ENCODE assay signal across 23 cellular contexts in genomic region chr1:220741825-220742224, GRCh38. TPM values are rescaled to one million over a fixed set of nuclear protein-coding genes. Genes with fewer than 3 reads are reported as not detected.
DNase-seq lines count a peak whose midpoint lies in the region; ATAC-seq, FAIRE-seq and TF ChIP-seq lines count a peak whose summit lies in the region.
"Had no signal": no experiment of that assay in that cellular context is flagged by ENCODE, and none has a peak within 500 bp of the region (broad histone marks: within the 10 kb centered on the region; RNA-seq: fewer than 3 reads in every experiment).

No MANE protein-coding gene starts in this region.

- no peak overlapping the region for H3K14ac ChIP-seq in neuronal stem cell (ENCODE audit: low read length)

- H3K4me2 ChIP-seq in HepG2 (ENCODE audit: low read depth, low read length) (no peak overlapping the region), neuronal stem cell (ENCODE audit: insufficient read depth, low read length, poor library complexity, severe bottlenecking) (no peak overlapping the region)
- H3K4me2 ChIP-seq: A549; BLaER1 treated with 17β-estradiol and CSF1 and Interleukin-3, amounts not matched to agents 10 nM and 100 nM had no signal

- CTCF ChIA-PET in HepG2 (lab: Yijun Ruan, JAX; ENCODE audit: low intra/inter-chr PET ratio, low total read pairs), result no interaction called here

- no peak overlapping the region for H2BK120ac ChIP-seq in neuronal stem cell (ENCODE audit: low read depth, low read length)

- H3K4me3 ChIP-seq in right lobe of liver, result no peak overlapping the region
- no peak overlapping the region for H3K4me3 ChIP-seq in HepG2 (replicated peaks in 1 of 3; ENCODE audit: insufficient read depth in 1 of 3, low read depth in 2 of 3, low read length in 3 of 3)
- H3K4me3 ChIP-seq in esophagus muscularis mucosa, result no peak overlapping the region
- H3K4me3 ChIP-seq in neuronal stem cell (ENCODE audit: low read length in 2 of 2), result no peak overlapping the region
- H3K4me3 ChIP-seq: A549; BLaER1 treated with 17β-estradiol and CSF1 and Interleukin-3, amounts not matched to agents 10 nM and 100 nM had no signal

- no peak overlapping the region for H4K91ac ChIP-seq in neuronal stem cell (ENCODE audit: low read depth, low read length, poor library complexity)

- H3K36me3 ChIP-seq in right lobe of liver, result no peaks in the 10 kb centered on the region
- no peaks in the 10 kb centered on the region for H3K36me3 ChIP-seq in HepG2 (replicated peaks in 1 of 2; ENCODE audit: control insufficient read depth in 1 of 2, insufficient read depth in 2 of 2, low read length in 2 of 2)
- no peaks in the 10 kb centered on the region for H3K36me3 ChIP-seq in esophagus muscularis mucosa
- no peaks in the 10 kb centered on the region for H3K36me3 ChIP-seq in neuronal stem cell (replicated peaks in 1 of 2; ENCODE audit: control insufficient read depth in 2 of 2, insufficient read depth in 2 of 2, low read length in 2 of 2)
- H3K36me3 ChIP-seq: BLaER1 treated with 17β-estradiol and CSF1 and Interleukin-3, amounts not matched to agents 10 nM and 100 nM had no signal

- no peak overlapping the region for H3K23ac ChIP-seq in neuronal stem cell (ENCODE audit: low read depth, low read length, poor library complexity)

- ATAC-seq in right lobe of liver (peak in 3 of 4 donors; percentile 18 to 40 (median 28)), HepG2 (no peak)
- ATAC-seq: A549; CD8-positive, alpha-beta T cell had no signal

- H3K79me1 ChIP-seq in neuronal stem cell (ENCODE audit: low read depth, low read length), result no peaks in the 10 kb centered on the region

- no peaks in the 10 kb centered on the region for H3K9me3 ChIP-seq in right lobe of liver
- no peaks in the 10 kb centered on the region for H3K9me3 ChIP-seq in HepG2 (ENCODE audit: low read length)
- H3K9me3 ChIP-seq in esophagus muscularis mucosa, result no peaks in the 10 kb centered on the region
- H3K9me3 ChIP-seq in neuronal stem cell (replicated peaks in 1 of 2; ENCODE audit: control insufficient read depth in 2 of 2, insufficient read depth in 1 of 2, low read depth in 1 of 2, low read length in 2 of 2), result no peaks in the 10 kb centered on the region
- H3K9me3 ChIP-seq: A549; BLaER1 treated with 17β-estradiol and CSF1 and Interleukin-3, amounts not matched to agents 10 nM and 100 nM; Caco-2 had no signal

- TF ChIP-seq POLR2A in right lobe of liver (IDR thresholded peaks at IDR 0.05) (no peak), HepG2 (IDR thresholded peaks at IDR 0.05; ENCODE audit: insufficient read depth in 1 of 2, low read depth in 2 of 2, low read length in 2 of 2) (no peak), esophagus muscularis mucosa (IDR thresholded peaks at IDR 0.05; ENCODE audit: low read depth) (no peak)

- BruUV-seq in HepG2 (replicated peaks; lab: Mats Ljungman, UMichigan), result no TSS peak

- TF ChIP-seq CTCF in right lobe of liver (IDR thresholded peaks at IDR 0.05) (no peak), HepG2 (CRISPR knock-in tag; IDR thresholded peaks at IDR 0.05) (no peak), esophagus muscularis mucosa (IDR thresholded peaks at IDR 0.05) (no peak), GM13977 (IDR thresholded peaks at IDR 0.05; ENCODE audit: extremely low read depth, insufficient read depth, missing control alignments) (no peak)

- no peak for DNase-seq in right lobe of liver
- no peak for DNase-seq in HepG2 (ENCODE audit: low spot score)
- DNase-seq in esophagus muscularis mucosa (ENCODE audit: extremely low spot score), result peak; percentile 29
- DNase-seq in neuronal stem cell (ENCODE audit: low spot score), result no peak
- DNase-seq in GM13977 (ENCODE audit: low spot score), result no peak
- no peak for DNase-seq in glomerular visceral epithelial cell (ENCODE audit: extremely low spot score)
- no peak for DNase-seq in activated T-cell treated with anti-CD3 and anti-CD28 coated beads, Interleukin-2, amount 50 U/mL, for 48 hours
- DNase-seq: AML-193; Caco-2; Calu3; CD4-positive, alpha-beta T cell; CD8-positive, alpha-beta T cell; DMS79 treated with DMSO at 0.1 percent for 48 hours; GF-D8 had no signal

- no peak overlapping the region for H4K8ac ChIP-seq in neuronal stem cell (ENCODE audit: low read depth, low read length)

- FAIRE-seq in HepG2 (lab: Jason Lieb, UNC), result no peak
- FAIRE-seq: A549, D721Med, G401.6, GM12891, GM18507 had no signal

- H3K79me2 ChIP-seq in HepG2 (ENCODE audit: insufficient read depth, low read length), result no peaks in the 10 kb centered on the region

- in situ Hi-C loops in HepG2 (cut with HindIII; ENCODE audit: extremely low pct_ligation_motif_present, low pct_unique_long_range_greater_than_20kb) (no loop called here), GM13977 (cut with MboI; ENCODE audit: low pct_unique_long_range_greater_than_20kb, low sequenced_read_pairs, unreplicated experiment) (loop anchor here (25.0 kb wide), 1 partner anchor 455 kb away; no protein-coding TSS in a partner anchor)

- POLR2A ChIA-PET in HepG2 (lab: Yijun Ruan, JAX), result no interaction called here

- H3K27me3 ChIP-seq in right lobe of liver (no peaks in the 10 kb centered on the region), HepG2 (ENCODE audit: control insufficient read depth in 1 of 2, insufficient read depth in 2 of 2, low read length in 2 of 2) (peaks cover 0 to 9% of the 10 kb centered on the region in 2 experiments; a peak in 4 of 5 replicates), esophagus muscularis mucosa (no peaks in the 10 kb centered on the region), neuronal stem cell (ENCODE audit: control insufficient read depth in 3 of 3, insufficient read depth in 3 of 3, low read depth in 1 of 3, low read length in 3 of 3) (peaks cover 0 to 21% (median 9%) of the 10 kb centered on the region in 3 experiments)

- TF ChIP-seq RAD21 in HepG2 (CRISPR knock-in tag; IDR thresholded peaks at IDR 0.05), result no peak

- no CpG with 5 or more reads among the region's 1 CpG for WGBS in right lobe of liver (ENCODE audit: insufficient coverage, low coverage, low lambda C conversion rate, missing lambda C conversion rate)
- WGBS in HepG2 (ENCODE audit: low lambda C conversion rate), result 80% methylated on average over 1 of the region's 1 CpG
- WGBS in esophagus muscularis mucosa, result 100% methylated on average over 1 of the region's 1 CpG
- WGBS in neuronal stem cell (ENCODE audit: extremely low coverage in 2 of 2, insufficient read length in 2 of 2, insufficient replicate concordance in 1 of 2), 2 donors, result no CpG with 5 or more reads among the region's 1 CpG

- H2AFZ ChIP-seq in HepG2 (ENCODE audit: low read length), result no peak overlapping the region
- no peak overlapping the region for H2AFZ ChIP-seq in neuronal stem cell (ENCODE audit: low read length)

- H4K20me1 ChIP-seq in HepG2 (ENCODE audit: insufficient read depth, low read length), result no peaks in the 10 kb centered on the region
- H4K20me1 ChIP-seq: BLaER1 treated with 17β-estradiol and CSF1 and Interleukin-3, amounts not matched to agents 10 nM and 100 nM had no signal

- peak overlapping the region; percentile 18 for H3K18ac ChIP-seq in neuronal stem cell (ENCODE audit: low read length)

- intact Hi-C loops in right lobe of liver (cut with DNase I) (no loop called here), HepG2 (cut with micrococcal nuclease; ENCODE audit: unreplicated experiment) (no loop called here), esophagus muscularis mucosa (cut with DNase I) (loop anchor here (10.0 kb wide), 1 partner anchor 467 kb away; the partner anchor contains the start of gene RAB3GAP2)

- TF ChIP-seq EP300 in HepG2 (IDR thresholded peaks at IDR 0.05; ENCODE audit: low read depth in 2 of 2, low read length in 2 of 2) (no peak), HepG2 (CRISPR knock-in tag; IDR thresholded peaks at IDR 0.05; ENCODE audit: borderline replicate concordance) (no peak), esophagus muscularis mucosa (IDR thresholded peaks at IDR 0.05) (no peak)

- no peak overlapping the region for H2BK5ac ChIP-seq in neuronal stem cell (ENCODE audit: low read length)

- H2AK5ac ChIP-seq in neuronal stem cell (ENCODE audit: low read depth, low read length), result no peak overlapping the region

- H3K9ac ChIP-seq in HepG2 (ENCODE audit: insufficient read depth, low read depth, low read length), result no peak overlapping the region
- no peak overlapping the region for H3K9ac ChIP-seq in neuronal stem cell (ENCODE audit: low read depth, low read length, poor library complexity)
- H3K9ac ChIP-seq: BLaER1 treated with 17β-estradiol and CSF1 and Interleukin-3, amounts not matched to agents 10 nM and 100 nM had no signal

- H3K27ac ChIP-seq in right lobe of liver, result no peak overlapping the region
- H3K27ac ChIP-seq in HepG2 (ENCODE audit: extremely low read length, insufficient read depth, low read length), result no peak overlapping the region
- H3K27ac ChIP-seq in esophagus muscularis mucosa (replicated peaks in 1 of 4), result no peak overlapping the region
- H3K27ac ChIP-seq in neuronal stem cell (replicated peaks; ENCODE audit: low read length), result no peak overlapping the region
- H3K27ac ChIP-seq: 22Rv1; A549; BLaER1 treated with 17β-estradiol and CSF1 and Interleukin-3, amounts not matched to agents 10 nM and 100 nM; C4-2B had no signal

- H2BK12ac ChIP-seq in neuronal stem cell (ENCODE audit: low read length), result no peak overlapping the region

- H2BK15ac ChIP-seq in neuronal stem cell (ENCODE audit: low read length), result no peak overlapping the region

- H3K4ac ChIP-seq in neuronal stem cell (ENCODE audit: low read length), result no peak overlapping the region

- peaks cover 0 to 19% (median 7%) of the 10 kb centered on the region in 4 donors for H3K4me1 ChIP-seq in right lobe of liver
- H3K4me1 ChIP-seq in HepG2 (ENCODE audit: insufficient read depth, low read length), result peaks cover 7% of the 10 kb centered on the region
- peaks cover 1 to 9% (median 4%) of the 10 kb centered on the region in 4 donors for H3K4me1 ChIP-seq in esophagus muscularis mucosa
- H3K4me1 ChIP-seq in neuronal stem cell (ENCODE audit: control insufficient read depth in 2 of 2, insufficient read depth in 1 of 2, low read depth in 1 of 2, low read length in 2 of 2), result no peaks in the 10 kb centered on the region
- H3K4me1 ChIP-seq: A549; BLaER1 treated with 17β-estradiol and CSF1 and Interleukin-3, amounts not matched to agents 10 nM and 100 nM; Caco-2 had no signal

RNA-seq across cellular contexts. Expression of gene MTARC2, which starts 6.3 kb away (rescaled TPM):
- 100 to 1,000 TPM in 3 of 6 experiments, 10 to 100 TPM in 3; 41.8 to 140 (median 86.6) TPM for total RNA-seq in right lobe of liver
- total RNA-seq in HepG2 (2016; rRNA removed; fragmentation: Illumina TruSeq; extraction: Trizol), result 4.7 and 10.1 TPM in 2 replicates
- total RNA-seq in HepG2 (2016; cell fraction: cytosol; rRNA removed; fragmentation: Illumina TruSeq; extraction: Trizol; ENCODE audit: low read depth), result 3.8 and 5.3 TPM in 2 replicates
- total RNA-seq in HepG2 (2016; cell fraction: insoluble cytoplasmic fraction; rRNA removed; fragmentation: Illumina TruSeq; extraction: Trizol), result 5.8 and 12.4 TPM in 2 replicates
- 3.3 and 3.6 TPM in 2 replicates for total RNA-seq in HepG2 (2016; cell fraction: membrane; rRNA removed; fragmentation: Illumina TruSeq; extraction: Trizol)
- 12.5 and 15.1 TPM in 2 replicates for total RNA-seq in HepG2 (2016; cell fraction: nucleus; rRNA removed; fragmentation: Illumina TruSeq; extraction: Trizol)
- polyA plus RNA-seq in HepG2 (2011; rRNA removed), result 8.5 and 13.6 TPM in 2 replicates
- 4.1 and 4.6 TPM in 2 replicates for polyA plus RNA-seq in HepG2 (2011; cell fraction: cytosol; rRNA removed)
- 31.2 and 40.2 TPM in 2 replicates for polyA plus RNA-seq in HepG2 (2011; cell fraction: nucleus; rRNA removed)
- polyA plus RNA-seq in HepG2 (2012), result 7.1 and 10.6 TPM in 2 replicates
- polyA plus RNA-seq in HepG2 (2016; cell fraction: cytosol; fragmentation: Illumina TruSeq; extraction: Trizol; ENCODE audit: low read depth), result 0.75 and 1.5 TPM in 2 replicates
- 5.2 and 6.9 TPM in 2 replicates for polyA plus RNA-seq in HepG2 (2016; cell fraction: insoluble cytoplasmic fraction; fragmentation: Illumina TruSeq; extraction: Trizol; ENCODE audit: low read depth)
- 1.3 and 2.5 TPM in 2 replicates for polyA plus RNA-seq in HepG2 (2016; cell fraction: membrane; fragmentation: Illumina TruSeq; extraction: Trizol; ENCODE audit: low read depth)
- polyA plus RNA-seq in HepG2 (2016; cell fraction: nucleus; fragmentation: Illumina TruSeq; extraction: Trizol; ENCODE audit: insufficient read depth, low read depth), result 31.0 and 32.3 TPM in 2 replicates
- 11.1 and 13.8 TPM in 2 replicates for polyA minus RNA-seq in HepG2 (2011; rRNA and poly(A)+ RNA removed; ENCODE audit: low replicate concordance)
- 4.9 and 5.2 TPM in 2 replicates for polyA minus RNA-seq in HepG2 (2011; cell fraction: cytosol; rRNA and poly(A)+ RNA removed)
- polyA minus RNA-seq in HepG2 (2011; cell fraction: nucleus; rRNA and poly(A)+ RNA removed), result 15.8 and 19.9 TPM in 2 replicates
- total RNA-seq in esophagus muscularis mucosa, result 10 to 100 TPM; 15.6 to 22.9 (median 20.5) TPM
- polyA plus RNA-seq in neuronal stem cell (2013, experiment 1 of 2), result not detected
- polyA plus RNA-seq in neuronal stem cell (2013, experiment 2 of 2), result not detected
- total RNA-seq: CD4-positive, alpha-beta T cell; CD8-positive, alpha-beta T cell had no signal

RNA-seq across cellular contexts. Expression of gene MTARC1, which starts 44.9 kb away (rescaled TPM):
- total RNA-seq in right lobe of liver, result 10 to 100 TPM; 14.5 to 83.6 (median 35.2) TPM
- 64.2 and 106 TPM in 2 replicates for total RNA-seq in HepG2 (2016; rRNA removed; fragmentation: Illumina TruSeq; extraction: Trizol)
- 38.0 and 39.6 TPM in 2 replicates for total RNA-seq in HepG2 (2016; cell fraction: cytosol; rRNA removed; fragmentation: Illumina TruSeq; extraction: Trizol; ENCODE audit: low read depth)
- total RNA-seq in HepG2 (2016; cell fraction: insoluble cytoplasmic fraction; rRNA removed; fragmentation: Illumina TruSeq; extraction: Trizol), result 66.5 and 107 TPM in 2 replicates
- total RNA-seq in HepG2 (2016; cell fraction: membrane; rRNA removed; fragmentation: Illumina TruSeq; extraction: Trizol), result 79.2 and 83.1 TPM in 2 replicates
- total RNA-seq in HepG2 (2016; cell fraction: nucleus; rRNA removed; fragmentation: Illumina TruSeq; extraction: Trizol), result 83.0 and 88.1 TPM in 2 replicates
- polyA plus RNA-seq in HepG2 (2011; rRNA removed), result 14.5 and 19.4 TPM in 2 replicates
- 12.9 and 14.1 TPM in 2 replicates for polyA plus RNA-seq in HepG2 (2011; cell fraction: cytosol; rRNA removed)
- 13.7 and 15.3 TPM in 2 replicates for polyA plus RNA-seq in HepG2 (2011; cell fraction: nucleus; rRNA removed)
- 25.7 and 31.2 TPM in 2 replicates for polyA plus RNA-seq in HepG2 (2012)
- 34.9 and 40.2 TPM in 2 replicates for polyA plus RNA-seq in HepG2 (2016; cell fraction: cytosol; fragmentation: Illumina TruSeq; extraction: Trizol; ENCODE audit: low read depth)
- polyA plus RNA-seq in HepG2 (2016; cell fraction: insoluble cytoplasmic fraction; fragmentation: Illumina TruSeq; extraction: Trizol; ENCODE audit: low read depth), result 65.6 and 68.7 TPM in 2 replicates
- 63.9 and 64.4 TPM in 2 replicates for polyA plus RNA-seq in HepG2 (2016; cell fraction: membrane; fragmentation: Illumina TruSeq; extraction: Trizol; ENCODE audit: low read depth)
- 147 and 150 TPM in 2 replicates for polyA plus RNA-seq in HepG2 (2016; cell fraction: nucleus; fragmentation: Illumina TruSeq; extraction: Trizol; ENCODE audit: insufficient read depth, low read depth)
- 11.9 and 104 TPM in 2 replicates for polyA minus RNA-seq in HepG2 (2011; rRNA and poly(A)+ RNA removed; ENCODE audit: low replicate concordance)
- 11.5 and 17.2 TPM in 2 replicates for polyA minus RNA-seq in HepG2 (2011; cell fraction: cytosol; rRNA and poly(A)+ RNA removed)
- polyA minus RNA-seq in HepG2 (2011; cell fraction: nucleus; rRNA and poly(A)+ RNA removed), result 12.9 and 14.5 TPM in 2 replicates
- 1 to 10 TPM; 4.2 to 6.6 (median 5.1) TPM for total RNA-seq in esophagus muscularis mucosa
- 9.6 TPM for polyA plus RNA-seq in neuronal stem cell (2013, experiment 1 of 2)
- 9.9 TPM for polyA plus RNA-seq in neuronal stem cell (2013, experiment 2 of 2)
- total RNA-seq: A172; CD4-positive, alpha-beta T cell; CD8-positive, alpha-beta T cell had no signal

RNA-seq across cellular contexts. Expression of gene C1orf115, which starts 51.7 kb away (rescaled TPM):
- total RNA-seq in right lobe of liver (10 to 100 TPM; 45.2 to 65.9 (median 50.8) TPM), HepG2 (2016; rRNA removed; fragmentation: Illumina TruSeq; extraction: Trizol) (85.9 and 86.7 TPM in 2 replicates), esophagus muscularis mucosa (10 to 100 TPM; 10.8 to 24.0 (median 12.4) TPM)
- total RNA-seq in HepG2 (2016; cell fraction: cytosol; rRNA removed; fragmentation: Illumina TruSeq; extraction: Trizol; ENCODE audit: low read depth), result 13.1 and 13.7 TPM in 2 replicates
- total RNA-seq in HepG2 (2016; cell fraction: insoluble cytoplasmic fraction; rRNA removed; fragmentation: Illumina TruSeq; extraction: Trizol), result 83.6 and 85.7 TPM in 2 replicates
- 59.6 and 65.3 TPM in 2 replicates for total RNA-seq in HepG2 (2016; cell fraction: membrane; rRNA removed; fragmentation: Illumina TruSeq; extraction: Trizol)
- total RNA-seq in HepG2 (2016; cell fraction: nucleus; rRNA removed; fragmentation: Illumina TruSeq; extraction: Trizol), result 36.7 and 42.7 TPM in 2 replicates
- 25.2 and 30.9 TPM in 2 replicates for polyA plus RNA-seq in HepG2 (2011; rRNA removed)
- 27.9 and 36.1 TPM in 2 replicates for polyA plus RNA-seq in HepG2 (2011; cell fraction: cytosol; rRNA removed)
- polyA plus RNA-seq in HepG2 (2011; cell fraction: nucleus; rRNA removed), result 10.3 and 15.5 TPM in 2 replicates
- polyA plus RNA-seq in HepG2 (2012), result 25.0 and 26.1 TPM in 2 replicates
- 8.3 and 8.7 TPM in 2 replicates for polyA plus RNA-seq in HepG2 (2016; cell fraction: cytosol; fragmentation: Illumina TruSeq; extraction: Trizol; ENCODE audit: low read depth)
- polyA plus RNA-seq in HepG2 (2016; cell fraction: insoluble cytoplasmic fraction; fragmentation: Illumina TruSeq; extraction: Trizol; ENCODE audit: low read depth), result 89.4 and 93.3 TPM in 2 replicates
- 38.6 and 42.0 TPM in 2 replicates for polyA plus RNA-seq in HepG2 (2016; cell fraction: membrane; fragmentation: Illumina TruSeq; extraction: Trizol; ENCODE audit: low read depth)
- polyA plus RNA-seq in HepG2 (2016; cell fraction: nucleus; fragmentation: Illumina TruSeq; extraction: Trizol; ENCODE audit: insufficient read depth, low read depth), result 58.5 and 59.9 TPM in 2 replicates
- 26.7 TPM in 1 of 2 replicates, not detected in the other for polyA minus RNA-seq in HepG2 (2011; rRNA and poly(A)+ RNA removed; ENCODE audit: low replicate concordance)
- 14.8 and 19.3 TPM in 2 replicates for polyA minus RNA-seq in HepG2 (2011; cell fraction: cytosol; rRNA and poly(A)+ RNA removed)
- polyA minus RNA-seq in HepG2 (2011; cell fraction: nucleus; rRNA and poly(A)+ RNA removed), result 8.0 and 10.9 TPM in 2 replicates
- 3.8 TPM for polyA plus RNA-seq in neuronal stem cell (2013, experiment 1 of 2)
- 3.9 TPM for polyA plus RNA-seq in neuronal stem cell (2013, experiment 2 of 2)
